ENCODE assay signal across 1 cellular context in genomic region chr2:42675815-42676214, GRCh38.
TF ChIP-seq lines count a peak whose summit lies in the region.

No MANE protein-coding gene starts in this region.

TF ChIP-seq in HepG2, 621 proteins besides CTCF, POLR2A, EP300 and RAD21 (continued from another document):
- TF ChIP-seq ZNF142 (CRISPR knock-in tag; IDR thresholded peaks at IDR 0.05) = no peak
- 0 out of 2 replicates have a peak, but pooled peaks have one; percentile 18 for TF ChIP-seq KAT8 (CRISPR knock-in tag; IDR thresholded peaks at IDR 0.05)
- no peak for TF ChIP-seq ZNF607 (CRISPR knock-in tag; IDR thresholded peaks at IDR 0.05; ENCODE audit: borderline replicate concordance)
TF ChIP-seq in HepG2: peak in this region for 59.
